Comparison of ENCODE assay signal across 9 cellular contexts in genomic region chr13:97258801-97259200, GRCh38. TPM values are rescaled to one million over a fixed set of nuclear protein-coding genes. Genes with fewer than 3 reads are reported as not detected.
A peak's percentile ranks its signal among the peaks of the same experiment; 100 is the strongest.
DNase-seq lines count a peak whose midpoint lies in the region; ATAC-seq and TF ChIP-seq lines count a peak whose summit lies in the region.
"Had no signal": no experiment of that assay in that cellular context is flagged by ENCODE, and none has a peak within 500 bp of the region (broad histone marks: within the 10 kb centered on the region; RNA-seq: fewer than 3 reads in every experiment).

No MANE protein-coding gene starts in this region.

- H3K4me1 ChIP-seq in RWPE2 (ENCODE audit: insufficient read depth, poor library complexity, severe bottlenecking) (peaks cover 65% of the 10 kb centered on the region), esophagus squamous epithelium (peaks cover 35 to 87% (median 77%) of the 10 kb centered on the region in 3 donors)

- intact Hi-C loops in esophagus squamous epithelium (cut with DNase I): no loop called here

- no peak overlapping the region for H3K4me3 ChIP-seq in RWPE2 (ENCODE audit: severe bottlenecking)
- H3K4me3 ChIP-seq in esophagus squamous epithelium: no peak overlapping the region
- H3K4me3 ChIP-seq in retinal pigment epithelial cell (ENCODE audit: low read length): no peak overlapping the region

- DNase-seq in ELF-1 (ENCODE audit: low read depth, low spot score) (peak; percentile 41), RWPE2 (ENCODE audit: low spot score) (no peak), esophagus squamous epithelium (lab: John Stamatoyannopoulos, UW) (no peak), retinal pigment epithelial cell (ENCODE audit: low read depth) (peak; percentile 66), kidney glomerular epithelial cell (lab: John Stamatoyannopoulos, UW) (no peak), iPS-NIHi11 (ENCODE audit: low spot score) (no peak)
- no peak for DNase-seq in activated naive CD4-positive, alpha-beta T cell (lab: John Stamatoyannopoulos, UW)
- DNase-seq: dermis blood vessel endothelial cell had no signal

- TF ChIP-seq POLR2A in esophagus squamous epithelium (IDR thresholded peaks at IDR 0.05): no peak

- no peaks in the 10 kb centered on the region for H3K9me3 ChIP-seq in RWPE2 (ENCODE audit: severe bottlenecking)
- no peaks in the 10 kb centered on the region for H3K9me3 ChIP-seq in esophagus squamous epithelium

- H3K36me3 ChIP-seq in RWPE2 (ENCODE audit: low read depth) (0 out of 2 replicates have a peak, but pooled peaks cover 5% of the 10 kb centered on the region), esophagus squamous epithelium (no peaks in the 10 kb centered on the region)

- ATAC-seq in RWPE2 (ENCODE audit: low read depth) (no peak), HG02642 (IDR thresholded peaks at IDR 0.05; ENCODE audit: poor library complexity, unreplicated experiment) (no peak)

- 73 to 86% methylated on average over 1 to 2 of the region's 2 CpGs for WGBS in esophagus squamous epithelium, 2 donors

- no peak for TF ChIP-seq CTCF in RWPE2 (IDR thresholded peaks at IDR 0.05; ENCODE audit: poor library complexity, severe bottlenecking)
- no peak for TF ChIP-seq CTCF in esophagus squamous epithelium (IDR thresholded peaks at IDR 0.05)
- no peak for TF ChIP-seq CTCF in retinal pigment epithelial cell (conservative IDR thresholded peaks at IDR 0.05; ENCODE audit: low read depth, low read length)

- H3K27ac ChIP-seq in RWPE2 (ENCODE audit: poor library complexity, severe bottlenecking): peak overlapping the region; percentile 81
- H3K27ac ChIP-seq in esophagus squamous epithelium: peak overlapping the region in 3 of 4 donors; percentile 14 to 69 (median 36)

- no peaks in the 10 kb centered on the region for H3K27me3 ChIP-seq in RWPE2 (ENCODE audit: insufficient read depth, poor library complexity, severe bottlenecking)
- H3K27me3 ChIP-seq in esophagus squamous epithelium: no peaks in the 10 kb centered on the region

RNA-seq across cellular contexts. Expression of gene MBNL2, which starts 36.7 kb away (rescaled TPM):
- total RNA-seq in esophagus squamous epithelium: 10 to 100 TPM; 18.3 to 58.7 (median 29.7) TPM

Comparison
In these comparisons a context has a peak if more than half of its experiments do, and no peak if none do; other contexts are left out.
1. DNase-seq: peak in ELF-1 (single experiment) and retinal pigment epithelial cell (single experiment); none in RWPE2 (single experiment), esophagus squamous epithelium (single experiment), kidney glomerular epithelial cell (single experiment), activated naive CD4-positive, alpha-beta T cell (0 of 4) and iPS-NIHi11 (single experiment).